Comparison of ENCODE assay signal across 1 cellular context in the genomic region with DNA sequence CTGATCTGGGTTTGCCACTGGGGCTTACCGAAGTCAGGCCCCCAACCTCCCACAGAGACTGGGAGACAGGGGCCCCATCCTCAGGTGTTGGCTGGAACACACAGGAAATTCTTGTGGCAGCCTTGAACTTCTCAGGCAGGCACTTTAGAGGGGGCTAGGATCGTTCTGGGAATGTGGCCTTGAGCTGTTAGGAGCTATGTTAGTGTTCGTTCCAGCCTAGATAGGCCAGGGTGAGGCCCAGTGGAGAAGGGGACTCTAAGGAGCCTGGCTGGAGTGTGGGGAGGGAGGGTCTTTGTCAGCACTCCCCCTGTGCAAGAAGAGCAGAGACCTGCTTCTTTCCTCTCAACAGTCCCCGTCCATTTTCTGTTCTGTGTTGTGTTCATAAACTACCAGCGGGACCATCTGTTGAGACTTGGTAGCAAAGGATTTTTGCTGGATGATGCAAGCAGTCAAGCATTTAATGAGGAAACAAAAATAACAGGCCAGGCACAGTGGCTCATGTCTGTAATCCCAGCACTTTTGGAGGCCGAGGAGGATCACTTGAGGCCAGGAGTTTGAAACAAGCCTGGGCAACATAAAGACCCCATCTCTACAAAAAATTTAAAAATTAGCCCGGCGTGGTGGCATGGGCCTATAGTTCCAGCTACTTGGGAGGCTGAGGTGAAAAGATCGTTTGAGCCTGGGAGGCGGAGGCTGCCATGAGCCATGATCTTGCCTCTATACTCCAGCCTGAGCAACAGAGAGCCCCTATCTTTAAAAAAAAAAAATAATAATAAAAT.
A peak's percentile ranks its signal among the peaks of the same experiment; 100 is the strongest.
TF ChIP-seq lines count a peak whose summit lies in the region.

No MANE protein-coding gene starts in this region.

TF ChIP-seq in HepG2, 621 proteins besides CTCF, POLR2A, EP300 and RAD21 (continued from another document and continues in another):
- TF ChIP-seq, protein P1, sequence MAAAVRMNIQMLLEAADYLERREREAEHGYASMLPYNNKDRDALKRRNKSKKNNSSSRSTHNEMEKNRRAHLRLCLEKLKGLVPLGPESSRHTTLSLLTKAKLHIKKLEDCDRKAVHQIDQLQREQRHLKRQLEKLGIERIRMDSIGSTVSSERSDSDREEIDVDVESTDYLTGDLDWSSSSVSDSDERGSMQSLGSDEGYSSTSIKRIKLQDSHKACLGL (CRISPR knock-in tag; IDR thresholded peaks at IDR 0.05), result no peak
- TF ChIP-seq, protein P2, sequence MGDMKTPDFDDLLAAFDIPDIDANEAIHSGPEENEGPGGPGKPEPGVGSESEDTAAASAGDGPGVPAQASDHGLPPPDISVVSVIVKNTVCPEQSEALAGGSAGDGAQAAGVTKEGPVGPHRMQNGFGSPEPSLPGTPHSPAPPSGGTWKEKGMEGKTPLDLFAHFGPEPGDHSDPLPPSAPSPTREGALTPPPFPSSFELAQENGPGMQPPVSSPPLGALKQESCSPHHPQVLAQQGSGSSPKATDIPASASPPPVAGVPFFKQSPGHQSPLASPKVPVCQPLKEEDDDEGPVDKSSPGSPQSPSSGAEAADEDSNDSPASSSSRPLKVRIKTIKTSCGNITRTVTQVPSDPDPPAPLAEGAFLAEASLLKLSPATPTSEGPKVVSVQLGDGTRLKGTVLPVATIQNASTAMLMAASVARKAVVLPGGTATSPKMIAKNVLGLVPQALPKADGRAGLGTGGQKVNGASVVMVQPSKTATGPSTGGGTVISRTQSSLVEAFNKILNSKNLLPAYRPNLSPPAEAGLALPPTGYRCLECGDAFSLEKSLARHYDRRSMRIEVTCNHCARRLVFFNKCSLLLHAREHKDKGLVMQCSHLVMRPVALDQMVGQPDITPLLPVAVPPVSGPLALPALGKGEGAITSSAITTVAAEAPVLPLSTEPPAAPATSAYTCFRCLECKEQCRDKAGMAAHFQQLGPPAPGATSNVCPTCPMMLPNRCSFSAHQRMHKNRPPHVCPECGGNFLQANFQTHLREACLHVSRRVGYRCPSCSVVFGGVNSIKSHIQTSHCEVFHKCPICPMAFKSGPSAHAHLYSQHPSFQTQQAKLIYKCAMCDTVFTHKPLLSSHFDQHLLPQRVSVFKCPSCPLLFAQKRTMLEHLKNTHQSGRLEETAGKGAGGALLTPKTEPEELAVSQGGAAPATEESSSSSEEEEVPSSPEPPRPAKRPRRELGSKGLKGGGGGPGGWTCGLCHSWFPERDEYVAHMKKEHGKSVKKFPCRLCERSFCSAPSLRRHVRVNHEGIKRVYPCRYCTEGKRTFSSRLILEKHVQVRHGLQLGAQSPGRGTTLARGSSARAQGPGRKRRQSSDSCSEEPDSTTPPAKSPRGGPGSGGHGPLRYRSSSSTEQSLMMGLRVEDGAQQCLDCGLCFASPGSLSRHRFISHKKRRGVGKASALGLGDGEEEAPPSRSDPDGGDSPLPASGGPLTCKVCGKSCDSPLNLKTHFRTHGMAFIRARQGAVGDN (CRISPR knock-in tag; IDR thresholded peaks at IDR 0.05), result peak; percentile 38; the same call in 1 of the 2 replicates
- TF ChIP-seq, protein P3, sequence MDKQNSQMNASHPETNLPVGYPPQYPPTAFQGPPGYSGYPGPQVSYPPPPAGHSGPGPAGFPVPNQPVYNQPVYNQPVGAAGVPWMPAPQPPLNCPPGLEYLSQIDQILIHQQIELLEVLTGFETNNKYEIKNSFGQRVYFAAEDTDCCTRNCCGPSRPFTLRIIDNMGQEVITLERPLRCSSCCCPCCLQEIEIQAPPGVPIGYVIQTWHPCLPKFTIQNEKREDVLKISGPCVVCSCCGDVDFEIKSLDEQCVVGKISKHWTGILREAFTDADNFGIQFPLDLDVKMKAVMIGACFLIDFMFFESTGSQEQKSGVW (CRISPR knock-in tag; IDR thresholded peaks at IDR 0.05; ENCODE audit: borderline replicate concordance), result no peak
- 0 out of 2 replicates have a peak, but pooled peaks have one; percentile 16 for TF ChIP-seq FOXK1 (CRISPR knock-in tag; IDR thresholded peaks at IDR 0.05; ENCODE audit: borderline replicate concordance, low read depth)
- TF ChIP-seq, protein P4, sequence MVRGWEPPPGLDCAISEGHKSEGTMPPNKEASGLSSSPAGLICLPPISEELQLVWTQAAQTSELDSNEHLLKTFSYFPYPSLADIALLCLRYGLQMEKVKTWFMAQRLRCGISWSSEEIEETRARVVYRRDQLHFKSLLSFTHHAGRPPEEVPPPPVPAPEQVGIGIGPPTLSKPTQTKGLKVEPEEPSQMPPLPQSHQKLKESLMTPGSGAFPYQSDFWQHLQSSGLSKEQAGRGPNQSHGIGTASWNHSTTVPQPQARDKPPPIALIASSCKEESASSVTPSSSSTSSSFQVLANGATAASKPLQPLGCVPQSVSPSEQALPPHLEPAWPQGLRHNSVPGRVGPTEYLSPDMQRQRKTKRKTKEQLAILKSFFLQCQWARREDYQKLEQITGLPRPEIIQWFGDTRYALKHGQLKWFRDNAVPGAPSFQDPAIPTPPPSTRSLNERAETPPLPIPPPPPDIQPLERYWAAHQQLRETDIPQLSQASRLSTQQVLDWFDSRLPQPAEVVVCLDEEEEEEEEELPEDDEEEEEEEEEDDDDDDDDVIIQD (CRISPR knock-in tag; IDR thresholded peaks at IDR 0.05; ENCODE audit: low read depth), result no peak
- TF ChIP-seq, protein P5, sequence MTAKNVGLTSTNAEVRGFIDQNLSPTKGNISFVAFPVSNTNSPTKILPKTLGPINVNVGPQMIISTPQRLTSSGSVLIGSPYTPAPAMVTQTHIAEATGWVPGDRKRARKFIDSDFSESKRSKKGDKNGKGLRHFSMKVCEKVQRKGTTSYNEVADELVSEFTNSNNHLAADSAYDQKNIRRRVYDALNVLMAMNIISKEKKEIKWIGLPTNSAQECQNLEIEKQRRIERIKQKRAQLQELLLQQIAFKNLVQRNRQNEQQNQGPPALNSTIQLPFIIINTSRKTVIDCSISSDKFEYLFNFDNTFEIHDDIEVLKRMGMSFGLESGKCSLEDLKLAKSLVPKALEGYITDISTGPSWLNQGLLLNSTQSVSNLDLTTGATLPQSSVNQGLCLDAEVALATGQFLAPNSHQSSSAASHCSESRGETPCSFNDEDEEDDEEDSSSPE (CRISPR knock-in tag; IDR thresholded peaks at IDR 0.05), result no peak
- no peak for TF ChIP-seq SETDB1 (CRISPR knock-in tag; IDR thresholded peaks at IDR 0.05; ENCODE audit: borderline replicate concordance)
- TF ChIP-seq U2AF2 (IDR thresholded peaks at IDR 0.05; ENCODE audit: low read depth, low read length), result no peak
- peak; percentile 77 for TF ChIP-seq CEBPG (CRISPR knock-in tag; IDR thresholded peaks at IDR 0.05)
- no peak for TF ChIP-seq MTA1 (CRISPR knock-in tag; IDR thresholded peaks at IDR 0.05; ENCODE audit: borderline replicate concordance)
- TF ChIP-seq, protein P6, sequence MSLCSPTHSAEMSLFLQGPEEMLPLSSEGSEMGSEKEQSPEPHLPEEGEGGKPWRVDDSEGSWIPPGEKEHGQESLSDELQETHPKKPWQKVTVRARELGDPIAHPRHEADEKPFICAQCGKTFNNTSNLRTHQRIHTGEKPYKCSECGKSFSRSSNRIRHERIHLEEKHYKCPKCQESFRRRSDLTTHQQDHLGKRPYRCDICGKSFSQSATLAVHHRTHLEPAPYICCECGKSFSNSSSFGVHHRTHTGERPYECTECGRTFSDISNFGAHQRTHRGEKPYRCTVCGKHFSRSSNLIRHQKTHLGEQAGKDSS (CRISPR knock-in tag; IDR thresholded peaks at IDR 0.05; ENCODE audit: borderline replicate concordance, low read depth), result no peak
- no peak for TF ChIP-seq ZNF263 (CRISPR knock-in tag; IDR thresholded peaks at IDR 0.05)
- TF ChIP-seq DNMT3B (CRISPR knock-in tag; conservative IDR thresholded peaks at IDR 0.05), result no peak; the same call in 1 of the 2 replicates
- TF ChIP-seq ZKSCAN8 (CRISPR knock-in tag; IDR thresholded peaks at IDR 0.05; ENCODE audit: borderline replicate concordance), result no peak
- TF ChIP-seq KDM6A (CRISPR knock-in tag; IDR thresholded peaks at IDR 0.05; ENCODE audit: low read depth), result no peak
- TF ChIP-seq GABPA (IDR thresholded peaks at IDR 0.05; ENCODE audit: low read depth, low read length), result no peak
- no peak for TF ChIP-seq GABPA (CRISPR knock-in tag; IDR thresholded peaks at IDR 0.05; ENCODE audit: low read depth)
- TF ChIP-seq ZNF12 (CRISPR knock-in tag; IDR thresholded peaks at IDR 0.05), result 0 out of 2 replicates have a peak, but pooled peaks have one; percentile 11
- TF ChIP-seq, protein P7, sequence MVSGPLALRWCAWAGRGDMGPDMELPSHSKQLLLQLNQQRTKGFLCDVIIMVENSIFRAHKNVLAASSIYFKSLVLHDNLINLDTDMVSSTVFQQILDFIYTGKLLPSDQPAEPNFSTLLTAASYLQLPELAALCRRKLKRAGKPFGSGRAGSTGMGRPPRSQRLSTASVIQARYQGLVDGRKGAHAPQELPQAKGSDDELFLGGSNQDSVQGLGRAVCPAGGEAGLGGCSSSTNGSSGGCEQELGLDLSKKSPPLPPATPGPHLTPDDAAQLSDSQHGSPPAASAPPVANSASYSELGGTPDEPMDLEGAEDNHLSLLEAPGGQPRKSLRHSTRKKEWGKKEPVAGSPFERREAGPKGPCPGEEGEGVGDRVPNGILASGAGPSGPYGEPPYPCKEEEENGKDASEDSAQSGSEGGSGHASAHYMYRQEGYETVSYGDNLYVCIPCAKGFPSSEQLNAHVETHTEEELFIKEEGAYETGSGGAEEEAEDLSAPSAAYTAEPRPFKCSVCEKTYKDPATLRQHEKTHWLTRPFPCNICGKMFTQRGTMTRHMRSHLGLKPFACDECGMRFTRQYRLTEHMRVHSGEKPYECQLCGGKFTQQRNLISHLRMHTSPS (CRISPR knock-in tag; IDR thresholded peaks at IDR 0.05; ENCODE audit: low read depth), result 0 out of 2 replicates have a peak, but pooled peaks have one; percentile 46
- TF ChIP-seq ZNF24 (IDR thresholded peaks at IDR 0.05), result no peak
- TF ChIP-seq, protein P8, sequence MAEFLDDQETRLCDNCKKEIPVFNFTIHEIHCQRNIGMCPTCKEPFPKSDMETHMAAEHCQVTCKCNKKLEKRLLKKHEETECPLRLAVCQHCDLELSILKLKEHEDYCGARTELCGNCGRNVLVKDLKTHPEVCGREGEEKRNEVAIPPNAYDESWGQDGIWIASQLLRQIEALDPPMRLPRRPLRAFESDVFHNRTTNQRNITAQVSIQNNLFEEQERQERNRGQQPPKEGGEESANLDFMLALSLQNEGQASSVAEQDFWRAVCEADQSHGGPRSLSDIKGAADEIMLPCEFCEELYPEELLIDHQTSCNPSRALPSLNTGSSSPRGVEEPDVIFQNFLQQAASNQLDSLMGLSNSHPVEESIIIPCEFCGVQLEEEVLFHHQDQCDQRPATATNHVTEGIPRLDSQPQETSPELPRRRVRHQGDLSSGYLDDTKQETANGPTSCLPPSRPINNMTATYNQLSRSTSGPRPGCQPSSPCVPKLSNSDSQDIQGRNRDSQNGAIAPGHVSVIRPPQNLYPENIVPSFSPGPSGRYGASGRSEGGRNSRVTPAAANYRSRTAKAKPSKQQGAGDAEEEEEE (CRISPR knock-in tag; IDR thresholded peaks at IDR 0.05; ENCODE audit: borderline replicate concordance), result no peak
- TF ChIP-seq CBX1 (IDR thresholded peaks at IDR 0.05; ENCODE audit: low read depth), result no peak
- no peak for TF ChIP-seq ZNF235 (CRISPR knock-in tag; IDR thresholded peaks at IDR 0.05; ENCODE audit: borderline replicate concordance)
- TF ChIP-seq CREM (IDR thresholded peaks at IDR 0.05), result 0 out of 2 replicates have a peak, but pooled peaks have one; percentile 31
- TF ChIP-seq CREM (CRISPR knock-in tag; IDR thresholded peaks at IDR 0.05), result no peak
- TF ChIP-seq NR2F1 (CRISPR knock-in tag; IDR thresholded peaks at IDR 0.05), result no peak
- TF ChIP-seq FOXK2 (IDR thresholded peaks at IDR 0.05), result no peak
- TF ChIP-seq, protein P9, sequence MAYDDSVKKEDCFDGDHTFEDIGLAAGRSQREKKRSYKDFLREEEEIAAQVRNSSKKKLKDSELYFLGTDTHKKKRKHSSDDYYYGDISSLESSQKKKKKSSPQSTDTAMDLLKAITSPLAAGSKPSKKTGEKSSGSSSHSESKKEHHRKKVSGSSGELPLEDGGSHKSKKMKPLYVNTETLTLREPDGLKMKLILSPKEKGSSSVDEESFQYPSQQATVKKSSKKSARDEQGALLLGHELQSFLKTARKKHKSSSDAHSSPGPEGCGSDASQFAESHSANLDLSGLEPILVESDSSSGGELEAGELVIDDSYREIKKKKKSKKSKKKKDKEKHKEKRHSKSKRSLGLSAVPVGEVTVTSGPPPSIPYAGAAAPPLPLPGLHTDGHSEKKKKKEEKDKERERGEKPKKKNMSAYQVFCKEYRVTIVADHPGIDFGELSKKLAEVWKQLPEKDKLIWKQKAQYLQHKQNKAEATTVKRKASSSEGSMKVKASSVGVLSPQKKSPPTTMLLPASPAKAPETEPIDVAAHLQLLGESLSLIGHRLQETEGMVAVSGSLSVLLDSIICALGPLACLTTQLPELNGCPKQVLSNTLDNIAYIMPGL (CRISPR knock-in tag; IDR thresholded peaks at IDR 0.05; ENCODE audit: borderline replicate concordance in 1 of 2, low read depth in 1 of 2), result peak in 1 of 2 experiments; percentile 28; a peak in 1 of 4 replicates
- peak; percentile 63 for TF ChIP-seq SAP130 (CRISPR knock-in tag; IDR thresholded peaks at IDR 0.05; ENCODE audit: low read depth)
- TF ChIP-seq, protein P10, sequence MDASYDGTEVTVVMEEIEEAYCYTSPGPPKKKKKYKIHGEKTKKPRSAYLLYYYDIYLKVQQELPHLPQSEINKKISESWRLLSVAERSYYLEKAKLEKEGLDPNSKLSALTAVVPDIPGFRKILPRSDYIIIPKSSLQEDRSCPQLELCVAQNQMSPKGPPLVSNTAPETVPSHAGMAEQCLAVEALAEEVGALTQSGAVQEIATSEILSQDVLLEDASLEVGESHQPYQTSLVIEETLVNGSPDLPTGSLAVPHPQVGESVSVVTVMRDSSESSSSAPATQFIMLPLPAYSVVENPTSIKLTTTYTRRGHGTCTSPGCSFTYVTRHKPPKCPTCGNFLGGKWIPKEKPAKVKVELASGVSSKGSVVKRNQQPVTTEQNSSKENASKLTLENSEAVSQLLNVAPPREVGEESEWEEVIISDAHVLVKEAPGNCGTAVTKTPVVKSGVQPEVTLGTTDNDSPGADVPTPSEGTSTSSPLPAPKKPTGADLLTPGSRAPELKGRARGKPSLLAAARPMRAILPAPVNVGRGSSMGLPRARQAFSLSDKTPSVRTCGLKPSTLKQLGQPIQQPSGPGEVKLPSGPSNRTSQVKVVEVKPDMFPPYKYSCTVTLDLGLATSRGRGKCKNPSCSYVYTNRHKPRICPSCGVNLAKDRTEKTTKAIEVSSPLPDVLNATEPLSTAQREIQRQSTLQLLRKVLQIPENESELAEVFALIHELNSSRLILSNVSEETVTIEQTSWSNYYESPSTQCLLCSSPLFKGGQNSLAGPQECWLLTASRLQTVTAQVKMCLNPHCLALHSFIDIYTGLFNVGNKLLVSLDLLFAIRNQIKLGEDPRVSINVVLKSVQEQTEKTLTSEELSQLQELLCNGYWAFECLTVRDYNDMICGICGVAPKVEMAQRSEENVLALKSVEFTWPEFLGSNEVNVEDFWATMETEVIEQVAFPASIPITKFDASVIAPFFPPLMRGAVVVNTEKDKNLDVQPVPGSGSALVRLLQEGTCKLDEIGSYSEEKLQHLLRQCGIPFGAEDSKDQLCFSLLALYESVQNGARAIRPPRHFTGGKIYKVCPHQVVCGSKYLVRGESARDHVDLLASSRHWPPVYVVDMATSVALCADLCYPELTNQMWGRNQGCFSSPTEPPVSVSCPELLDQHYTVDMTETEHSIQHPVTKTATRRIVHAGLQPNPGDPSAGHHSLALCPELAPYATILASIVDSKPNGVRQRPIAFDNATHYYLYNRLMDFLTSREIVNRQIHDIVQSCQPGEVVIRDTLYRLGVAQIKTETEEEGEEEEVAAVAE (CRISPR knock-in tag; IDR thresholded peaks at IDR 0.05; ENCODE audit: borderline replicate concordance), result no peak
- TF ChIP-seq PCBP2 (optimal IDR thresholded peaks at IDR 0.05; ENCODE audit: low read depth, low read length, poor library complexity, severe bottlenecking), result no peak
- TF ChIP-seq TBP (CRISPR knock-in tag; IDR thresholded peaks at IDR 0.05), result no peak
